10 cellular contexts compared by ENCODE assay signal in genomic region chr17:60102632-60103047, GRCh38. TPM values are rescaled to one million over a fixed set of nuclear protein-coding genes. Genes with fewer than 3 reads are reported as not detected.
DNase-seq lines count a peak whose midpoint lies in the region; ATAC-seq, FAIRE-seq and TF ChIP-seq lines count a peak whose summit lies in the region.
"Had no signal": no experiment of that assay in that cellular context is flagged by ENCODE, and none has a peak within 500 bp of the region (broad histone marks: within the 10 kb centered on the region; RNA-seq: fewer than 3 reads in every experiment).

No MANE protein-coding gene starts in this region.

- in situ Hi-C loops in K562 (cut with MboI) = loop anchor here (10.0 kb wide), 1 partner anchor 542 kb away; no protein-coding TSS in a partner anchor

- no TSS peak for BruUV-seq in K562 (replicated peaks; lab: Mats Ljungman, UMichigan)

- H3K9me1 ChIP-seq in K562 (ENCODE audit: control insufficient read depth, insufficient read depth, low read length) = no peaks in the 10 kb centered on the region

- CTCF ChIA-PET in K562 (lab: Yijun Ruan, JAX; ENCODE audit: low intra/inter-chr PET ratio) = no interaction called here

- TF ChIP-seq POLR2A in K562 (conservative IDR thresholded peaks at IDR 0.05) = no peak

- ATAC-seq in GM21723 (IDR thresholded peaks at IDR 0.05; ENCODE audit: unreplicated experiment) (peak; percentile 66), K562 (peak; percentile 87), HG02571 (IDR thresholded peaks at IDR 0.05; ENCODE audit: unreplicated experiment) (no peak), HG03457 (IDR thresholded peaks at IDR 0.05; ENCODE audit: unreplicated experiment) (no peak), GM19397 (IDR thresholded peaks at IDR 0.05; ENCODE audit: unreplicated experiment) (no peak), HG02840 (IDR thresholded peaks at IDR 0.05; ENCODE audit: low FRiP score, unreplicated experiment) (no peak)

- H3K9me3 ChIP-seq in K562 (replicated peaks; ENCODE audit: control insufficient read depth, insufficient read depth, low read depth, low read length) = no peaks in the 10 kb centered on the region
- H3K9me3 ChIP-seq: vagina had no signal

- no peak overlapping the region for H3K23ac ChIP-seq in mesendoderm (ENCODE audit: low read length)

- peak; percentile 55 for DNase-seq in RPMI7951 (ENCODE audit: low read depth)
- DNase-seq in K562 (ENCODE audit: extremely low read depth in 1 of 4, low spot score in 3 of 4) = peak in 1 of 4 experiments; percentile 30
- DNase-seq in mesendoderm = no peak

- H3K4me1 ChIP-seq in K562 (replicated peaks in 1 of 2; ENCODE audit: control insufficient read depth in 2 of 2, insufficient read depth in 2 of 2, low read length in 2 of 2) = peaks cover 0 to 4% of the 10 kb centered on the region in 2 experiments; a peak in 3 of 5 replicates
- H3K4me1 ChIP-seq in mesendoderm (ENCODE audit: control insufficient read depth, low read depth, low read length) = no peaks in the 10 kb centered on the region
- H3K4me1 ChIP-seq: vagina had no signal

- H3K4me3 ChIP-seq in K562 (peak overlapping the region; percentile 20; the same call in 1 of the 2 replicates), mesendoderm (ENCODE audit: low read length) (no peak overlapping the region)
- H3K4me3 ChIP-seq: vagina had no signal

- peak overlapping the region; percentile 16 for H3K4ac ChIP-seq in mesendoderm (ENCODE audit: low read depth, low read length)

- H3K79me1 ChIP-seq in mesendoderm (ENCODE audit: low read length) = no peaks in the 10 kb centered on the region

- peak overlapping the region; percentile 80 for H2AFZ ChIP-seq in K562 (ENCODE audit: low read depth, low read length)

- no peak for TF ChIP-seq CTCF in K562 (IDR thresholded peaks at IDR 0.05 in 2 of 3, conservative IDR thresholded peaks at IDR 0.05 in 1 of 3; ENCODE audit: insufficient read depth in 2 of 3, low read depth in 1 of 3, low read length in 3 of 3)

- no peak overlapping the region for H4K5ac ChIP-seq in mesendoderm (ENCODE audit: low read length)

- H4K20me1 ChIP-seq in K562 (replicated peaks; ENCODE audit: control insufficient read depth, insufficient read depth, low read length) = no peaks in the 10 kb centered on the region

- no peaks in the 10 kb centered on the region for H3K79me2 ChIP-seq in K562 (ENCODE audit: control insufficient read depth, insufficient read depth, low read length)
- H3K79me2 ChIP-seq in mesendoderm (ENCODE audit: control insufficient read depth, insufficient read depth, low read length) = no peaks in the 10 kb centered on the region

- H2AK5ac ChIP-seq in mesendoderm (ENCODE audit: low read length) = no peak overlapping the region

- H3K27ac ChIP-seq in K562 (ENCODE audit: extremely low read depth, low read depth, low read length) = 0 out of 3 replicates have a peak overlapping the region, but pooled peaks have one; percentile 18
- no peak overlapping the region for H3K27ac ChIP-seq in mesendoderm (ENCODE audit: low read depth, low read length)
- H3K27ac ChIP-seq: vagina had no signal

- no peak for TF ChIP-seq EP300 in K562 (IDR thresholded peaks at IDR 0.05; ENCODE audit: low read length)

- H3K18ac ChIP-seq in mesendoderm (ENCODE audit: low read length) = no peak overlapping the region

- no peak overlapping the region for H2BK15ac ChIP-seq in mesendoderm (replicated peaks; ENCODE audit: low read depth)

- H3K9ac ChIP-seq in K562 (ENCODE audit: insufficient read depth in 1 of 2, low read depth in 2 of 2, low read length in 2 of 2) = peak overlapping the region; percentile 29 to 71; a peak in 3 of 4 replicates
- H3K9ac ChIP-seq in mesendoderm (ENCODE audit: low read length) = no peak overlapping the region

- H3K36me3 ChIP-seq in K562 (ENCODE audit: control insufficient read depth, insufficient read depth, low read length) = no peaks in the 10 kb centered on the region
- H3K36me3 ChIP-seq in mesendoderm (ENCODE audit: control insufficient read depth, insufficient read depth, low read length) = no peaks in the 10 kb centered on the region
- H3K36me3 ChIP-seq: vagina had no signal

- no peak overlapping the region for H3K56ac ChIP-seq in mesendoderm (ENCODE audit: low read length)

- H3K4me2 ChIP-seq in K562 (ENCODE audit: insufficient read depth, low read length) (peak overlapping the region; percentile 58), mesendoderm (ENCODE audit: low read length) (no peak overlapping the region)

- no peak for FAIRE-seq in K562 (lab: Jason Lieb, UNC)

- peaks cover under 1 to 4% of the 10 kb centered on the region in 2 experiments; a peak in 1 of 5 replicates for H3K27me3 ChIP-seq in K562 (ENCODE audit: control insufficient read depth in 2 of 2, insufficient read depth in 2 of 2, low read length in 2 of 2)
- no peaks in the 10 kb centered on the region for H3K27me3 ChIP-seq in mesendoderm (ENCODE audit: insufficient read depth, low read length, poor library complexity)
- H3K27me3 ChIP-seq: vagina had no signal

- WGBS in K562 (ENCODE audit: insufficient coverage, low coverage, missing lambda C conversion rate) = 18% methylated on average over 18 of the region's 19 CpGs
- no CpG with 5 or more reads among the region's 19 CpGs for WGBS in mesendoderm (ENCODE audit: extremely low coverage, insufficient coverage, low lambda C conversion rate)

- POLR2A ChIA-PET in K562 (lab: Yijun Ruan, JAX) = no interaction called here

- intact Hi-C loops in K562 (cut with micrococcal nuclease) = no loop called here

- H2BK120ac ChIP-seq in mesendoderm (ENCODE audit: low read depth, low read length) = no peak overlapping the region

- no peak overlapping the region for H4K8ac ChIP-seq in mesendoderm (ENCODE audit: low read depth, low read length)

- TF ChIP-seq RAD21 in K562 (CRISPR knock-in tag; conservative IDR thresholded peaks at IDR 0.05 in 1 of 2, IDR thresholded peaks at IDR 0.05 in 1 of 2) = no peak

- no peak overlapping the region for H2BK5ac ChIP-seq in mesendoderm (ENCODE audit: low read length)

TF ChIP-seq in K562, 482 proteins besides CTCF, POLR2A, EP300 and RAD21 (continues in another document):
- no peak for TF ChIP-seq ZNF143 (CRISPR knock-in tag; IDR thresholded peaks at IDR 0.05)

RNA-seq across cellular contexts. Expression of gene HEATR6, which starts 23.9 kb away (rescaled TPM):
- 10.4 and 14.7 TPM in 2 replicates for total RNA-seq in RPMI7951 (2014; rRNA removed; shearing (Covaris generic))
- total RNA-seq in K562 (2011; cell fraction: chromatin; rRNA removed; ENCODE audit: low replicate concordance) = 29.4 and 51.4 TPM in 2 replicates
- 23.0 and 26.7 TPM in 2 replicates for total RNA-seq in K562 (2011; cell fraction: nucleolus; rRNA removed)
- 31.9 and 32.7 TPM in 2 replicates for total RNA-seq in K562 (2011; cell fraction: nucleoplasm; rRNA removed)
- total RNA-seq in K562 (2014; rRNA removed) (6.9 and 11.3 TPM in 2 replicates), K562 (2014; rRNA removed; fragmentation: Illumina TruSeq; extraction: Trizol) (11.4 and 12.1 TPM in 2 replicates), K562 (2015; rRNA removed; fragmentation: Illumina TruSeq; extraction: Trizol) (10.9 and 12.7 TPM in 2 replicates), K562 (2021) (12.9 and 13.5 TPM in 2 replicates)
- polyA plus RNA-seq in K562 (2011; rRNA removed) (17.6 and 22.9 TPM in 2 replicates), K562 (2014; fragmentation: Illumina TruSeq; extraction: Trizol) (14.5 and 15.4 TPM in 2 replicates), K562 (2014; fragmentation: Nextera tagmentation; extraction: Ambion mirVana) (1 to 10 TPM; 5.3 to 9.1 TPM), K562 (2014; rRNA removed) (10.8 and 13.5 TPM in 2 replicates)
- 22.9 and 29.8 TPM in 2 replicates for polyA plus RNA-seq in K562 (2011; cell fraction: cytosol; rRNA removed)
- 78.3 and 85.3 TPM in 2 replicates for polyA plus RNA-seq in K562 (2011; cell fraction: nucleus; rRNA removed)
- polyA plus RNA-seq in K562 (2012) = 11.1 and 22.0 TPM in 2 replicates
- polyA minus RNA-seq in K562 (2011; rRNA and poly(A)+ RNA removed) = 21.9 and 34.4 TPM in 2 replicates
- polyA minus RNA-seq in K562 (2011; cell fraction: cytosol; rRNA and poly(A)+ RNA removed) = 15.9 and 17.8 TPM in 2 replicates
- 26.7 and 45.1 TPM in 2 replicates for polyA minus RNA-seq in K562 (2011; cell fraction: nucleus; rRNA and poly(A)+ RNA removed)
- 9.8 TPM for polyA plus RNA-seq in mesendoderm (2013, experiment 1 of 2)
- 9.5 TPM for polyA plus RNA-seq in mesendoderm (2013, experiment 2 of 2)

RNA-seq across cellular contexts. Expression of gene CA4, which starts 47.1 kb away (rescaled TPM):
- not detected in 2 replicates for total RNA-seq in RPMI7951 (2014; rRNA removed; shearing (Covaris generic))
- not detected in 2 replicates for total RNA-seq in K562 (2011; cell fraction: chromatin; rRNA removed; ENCODE audit: low replicate concordance)
- total RNA-seq in K562 (2011; cell fraction: nucleolus; rRNA removed) = not detected in 2 replicates
- not detected in 2 replicates for total RNA-seq in K562 (2011; cell fraction: nucleoplasm; rRNA removed)
- total RNA-seq in K562 (2014; rRNA removed) = not detected in 2 replicates
- total RNA-seq in K562 (2014; rRNA removed; fragmentation: Illumina TruSeq; extraction: Trizol) = not detected in 2 replicates
- not detected in 2 replicates for total RNA-seq in K562 (2015; rRNA removed; fragmentation: Illumina TruSeq; extraction: Trizol)
- total RNA-seq in K562 (2021) = 0.13 and 0.18 TPM in 2 replicates
- 0.13 TPM in 1 of 2 replicates, not detected in the other for polyA plus RNA-seq in K562 (2011; rRNA removed)
- not detected in 2 replicates for polyA plus RNA-seq in K562 (2011; cell fraction: cytosol; rRNA removed)
- 0.24 TPM in 1 of 2 replicates, not detected in the other for polyA plus RNA-seq in K562 (2011; cell fraction: nucleus; rRNA removed)
- polyA plus RNA-seq in K562 (2012) = not detected in 2 replicates
- not detected in 2 replicates for polyA plus RNA-seq in K562 (2014; fragmentation: Illumina TruSeq; extraction: Trizol)
- not detected for polyA plus RNA-seq in K562 (2014; fragmentation: Nextera tagmentation; extraction: Ambion mirVana)
- polyA plus RNA-seq in K562 (2014; rRNA removed) = not detected in 2 replicates
- polyA minus RNA-seq in K562 (2011; rRNA and poly(A)+ RNA removed) = not detected in 2 replicates
- not detected in 2 replicates for polyA minus RNA-seq in K562 (2011; cell fraction: cytosol; rRNA and poly(A)+ RNA removed)
- polyA minus RNA-seq in K562 (2011; cell fraction: nucleus; rRNA and poly(A)+ RNA removed) = not detected in 2 replicates
- polyA plus RNA-seq in mesendoderm (2013, experiment 1 of 2) = 0.32 TPM
- 0.24 TPM for polyA plus RNA-seq in mesendoderm (2013, experiment 2 of 2)
- total RNA-seq: NCI-H460, vagina had no signal

Comparison
In these comparisons a context has a peak if more than half of its experiments do, and no peak if none do; other contexts are left out.
1. ATAC-seq: peak in GM21723 (single experiment) and K562 (single experiment); none in HG02571 (single experiment), HG03457 (single experiment), GM19397 (single experiment) and HG02840 (single experiment).